1 cellular context compared by ENCODE assay signal in the genomic region with DNA sequence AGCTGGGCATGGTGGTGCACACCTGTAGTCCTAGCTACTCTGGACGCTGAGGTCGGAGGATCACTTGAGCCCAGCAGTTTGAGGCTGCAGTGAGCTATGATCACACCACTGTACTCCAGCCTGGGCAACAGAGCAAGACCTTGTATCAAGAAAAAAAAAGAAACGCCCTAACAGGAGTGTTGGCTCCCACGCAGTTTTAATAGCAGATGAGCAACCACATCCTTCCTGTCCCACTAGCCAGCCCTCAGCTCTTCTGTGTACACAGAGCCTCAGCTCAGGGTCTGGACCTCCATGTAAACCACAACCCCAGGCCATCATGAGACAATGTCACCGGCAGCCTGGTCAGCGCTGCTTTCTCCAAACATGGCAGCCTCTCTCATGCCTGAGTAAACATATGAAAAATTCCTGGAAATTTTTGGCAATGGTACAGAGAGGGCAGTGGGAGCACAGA.
TF ChIP-seq lines count a peak whose summit lies in the region.

No MANE protein-coding gene starts in this region.

TF ChIP-seq in GM12878, 131 proteins besides CTCF, POLR2A, EP300 and RAD21 (continued from another document and continues in another):
- no peak; the same call in 1 of the 2 replicates for TF ChIP-seq CREB1 (IDR thresholded peaks at IDR 0.05; ENCODE audit: low read depth)
- TF ChIP-seq SIN3A (IDR thresholded peaks at IDR 0.05; ENCODE audit: low read depth, low read length) = no peak
- TF ChIP-seq, protein P1, sequence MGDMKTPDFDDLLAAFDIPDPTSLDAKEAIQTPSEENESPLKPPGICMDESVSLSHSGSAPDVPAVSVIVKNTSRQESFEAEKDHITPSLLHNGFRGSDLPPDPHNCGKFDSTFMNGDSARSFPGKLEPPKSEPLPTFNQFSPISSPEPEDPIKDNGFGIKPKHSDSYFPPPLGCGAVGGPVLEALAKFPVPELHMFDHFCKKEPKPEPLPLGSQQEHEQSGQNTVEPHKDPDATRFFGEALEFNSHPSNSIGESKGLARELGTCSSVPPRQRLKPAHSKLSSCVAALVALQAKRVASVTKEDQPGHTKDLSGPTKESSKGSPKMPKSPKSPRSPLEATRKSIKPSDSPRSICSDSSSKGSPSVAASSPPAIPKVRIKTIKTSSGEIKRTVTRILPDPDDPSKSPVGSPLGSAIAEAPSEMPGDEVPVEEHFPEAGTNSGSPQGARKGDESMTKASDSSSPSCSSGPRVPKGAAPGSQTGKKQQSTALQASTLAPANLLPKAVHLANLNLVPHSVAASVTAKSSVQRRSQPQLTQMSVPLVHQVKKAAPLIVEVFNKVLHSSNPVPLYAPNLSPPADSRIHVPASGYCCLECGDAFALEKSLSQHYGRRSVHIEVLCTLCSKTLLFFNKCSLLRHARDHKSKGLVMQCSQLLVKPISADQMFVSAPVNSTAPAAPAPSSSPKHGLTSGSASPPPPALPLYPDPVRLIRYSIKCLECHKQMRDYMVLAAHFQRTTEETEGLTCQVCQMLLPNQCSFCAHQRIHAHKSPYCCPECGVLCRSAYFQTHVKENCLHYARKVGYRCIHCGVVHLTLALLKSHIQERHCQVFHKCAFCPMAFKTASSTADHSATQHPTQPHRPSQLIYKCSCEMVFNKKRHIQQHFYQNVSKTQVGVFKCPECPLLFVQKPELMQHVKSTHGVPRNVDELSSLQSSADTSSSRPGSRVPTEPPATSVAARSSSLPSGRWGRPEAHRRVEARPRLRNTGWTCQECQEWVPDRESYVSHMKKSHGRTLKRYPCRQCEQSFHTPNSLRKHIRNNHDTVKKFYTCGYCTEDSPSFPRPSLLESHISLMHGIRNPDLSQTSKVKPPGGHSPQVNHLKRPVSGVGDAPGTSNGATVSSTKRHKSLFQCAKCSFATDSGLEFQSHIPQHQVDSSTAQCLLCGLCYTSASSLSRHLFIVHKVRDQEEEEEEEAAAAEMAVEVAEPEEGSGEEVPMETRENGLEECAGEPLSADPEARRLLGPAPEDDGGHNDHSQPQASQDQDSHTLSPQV (IDR thresholded peaks at IDR 0.05) = no peak
- TF ChIP-seq TCF3 (IDR thresholded peaks at IDR 0.05; ENCODE audit: borderline replicate concordance, insufficient read depth, low read depth, low read length) = 0 out of 2 replicates have a peak, but pooled peaks have one; percentile 60
- peak; percentile 87 for TF ChIP-seq NFIC (IDR thresholded peaks at IDR 0.05; ENCODE audit: low read depth, low read length)
- TF ChIP-seq SP1 (IDR thresholded peaks at IDR 0.05; ENCODE audit: low read depth, low read length) = peak; percentile 70
- TF ChIP-seq TCF7 (IDR thresholded peaks at IDR 0.05; ENCODE audit: borderline replicate concordance) = no peak
- no peak for TF ChIP-seq NKRF (conservative IDR thresholded peaks at IDR 0.05)
- TF ChIP-seq SRF (IDR thresholded peaks at IDR 0.05; ENCODE audit: low read depth in 2 of 2, low read length in 2 of 2) = no peak
- TF ChIP-seq EGR1 (IDR thresholded peaks at IDR 0.05; ENCODE audit: borderline replicate concordance in 1 of 2, low read depth in 2 of 2, low read length in 2 of 2) = peak in 1 of 2 experiments; percentile 89; a peak in 2 of 3 replicates
- no peak for TF ChIP-seq BCLAF1 (IDR thresholded peaks at IDR 0.05)
- TF ChIP-seq NRF1 (conservative IDR thresholded peaks at IDR 0.05; ENCODE audit: low read depth, low read length) = no peak
- TF ChIP-seq STAT1 (conservative IDR thresholded peaks at IDR 0.05) = no peak
- TF ChIP-seq ZSCAN29 (IDR thresholded peaks at IDR 0.05) = no peak
- no peak for TF ChIP-seq NR2C1 (IDR thresholded peaks at IDR 0.05)
- TF ChIP-seq IKZF1 (conservative IDR thresholded peaks at IDR 0.05) = peak; percentile 87
- TF ChIP-seq TBL1XR1 (IDR thresholded peaks at IDR 0.05; ENCODE audit: low read depth, low read length) = peak; percentile 96; the same call in 1 of the 2 replicates
- TF ChIP-seq HDGF (IDR thresholded peaks at IDR 0.05) = peak; percentile 73; the same call in 1 of the 2 replicates
- TF ChIP-seq CHD1 (IDR thresholded peaks at IDR 0.05; ENCODE audit: low read depth, low read length) = no peak
- peak; percentile 18; the same call in 1 of the 2 replicates for TF ChIP-seq SPI1 (IDR thresholded peaks at IDR 0.05; ENCODE audit: borderline replicate concordance, insufficient read depth, low read depth, low read length)
- peak; percentile 91 for TF ChIP-seq YY1 (IDR thresholded peaks at IDR 0.05; ENCODE audit: low read depth, low read length)
- TF ChIP-seq CREM (IDR thresholded peaks at IDR 0.05; ENCODE audit: low read depth) = peak; percentile 83
- TF ChIP-seq FOXM1 (IDR thresholded peaks at IDR 0.05; ENCODE audit: low read depth, low read length) = peak; percentile 81
- no peak for TF ChIP-seq NFYA (IDR thresholded peaks at IDR 0.05; ENCODE audit: borderline replicate concordance, low read depth, low read length)
- no peak for TF ChIP-seq BRCA1 (IDR thresholded peaks at IDR 0.05; ENCODE audit: low read depth, low read length)
- no peak for TF ChIP-seq CBX5 (IDR thresholded peaks at IDR 0.05; ENCODE audit: low read depth)
- TF ChIP-seq RBBP5 (conservative IDR thresholded peaks at IDR 0.05) = no peak
- TF ChIP-seq FOXK2 (IDR thresholded peaks at IDR 0.05) = no peak
- no peak for TF ChIP-seq RB1 (IDR thresholded peaks at IDR 0.05; ENCODE audit: borderline replicate concordance)
- no peak for TF ChIP-seq PAX8 (IDR thresholded peaks at IDR 0.05)
- peak; percentile 98 for TF ChIP-seq RUNX3 (IDR thresholded peaks at IDR 0.05; ENCODE audit: low read length)
- TF ChIP-seq LARP7 (IDR thresholded peaks at IDR 0.05) = no peak
- peak; percentile 92 for TF ChIP-seq PAX5 (IDR thresholded peaks at IDR 0.05; ENCODE audit: borderline replicate concordance, low read depth, low read length)
- peak; percentile 39; the same call in 1 of the 2 replicates for TF ChIP-seq TCF12 (IDR thresholded peaks at IDR 0.05; ENCODE audit: low read depth, low read length)
- peak; percentile 65; the same call in 1 of the 2 replicates for TF ChIP-seq ZNF217 (IDR thresholded peaks at IDR 0.05)
- TF ChIP-seq TAF1 (IDR thresholded peaks at IDR 0.05; ENCODE audit: borderline replicate concordance, low read depth, low read length) = 0 out of 2 replicates have a peak, but pooled peaks have one; percentile 50
- TF ChIP-seq, protein P2, sequence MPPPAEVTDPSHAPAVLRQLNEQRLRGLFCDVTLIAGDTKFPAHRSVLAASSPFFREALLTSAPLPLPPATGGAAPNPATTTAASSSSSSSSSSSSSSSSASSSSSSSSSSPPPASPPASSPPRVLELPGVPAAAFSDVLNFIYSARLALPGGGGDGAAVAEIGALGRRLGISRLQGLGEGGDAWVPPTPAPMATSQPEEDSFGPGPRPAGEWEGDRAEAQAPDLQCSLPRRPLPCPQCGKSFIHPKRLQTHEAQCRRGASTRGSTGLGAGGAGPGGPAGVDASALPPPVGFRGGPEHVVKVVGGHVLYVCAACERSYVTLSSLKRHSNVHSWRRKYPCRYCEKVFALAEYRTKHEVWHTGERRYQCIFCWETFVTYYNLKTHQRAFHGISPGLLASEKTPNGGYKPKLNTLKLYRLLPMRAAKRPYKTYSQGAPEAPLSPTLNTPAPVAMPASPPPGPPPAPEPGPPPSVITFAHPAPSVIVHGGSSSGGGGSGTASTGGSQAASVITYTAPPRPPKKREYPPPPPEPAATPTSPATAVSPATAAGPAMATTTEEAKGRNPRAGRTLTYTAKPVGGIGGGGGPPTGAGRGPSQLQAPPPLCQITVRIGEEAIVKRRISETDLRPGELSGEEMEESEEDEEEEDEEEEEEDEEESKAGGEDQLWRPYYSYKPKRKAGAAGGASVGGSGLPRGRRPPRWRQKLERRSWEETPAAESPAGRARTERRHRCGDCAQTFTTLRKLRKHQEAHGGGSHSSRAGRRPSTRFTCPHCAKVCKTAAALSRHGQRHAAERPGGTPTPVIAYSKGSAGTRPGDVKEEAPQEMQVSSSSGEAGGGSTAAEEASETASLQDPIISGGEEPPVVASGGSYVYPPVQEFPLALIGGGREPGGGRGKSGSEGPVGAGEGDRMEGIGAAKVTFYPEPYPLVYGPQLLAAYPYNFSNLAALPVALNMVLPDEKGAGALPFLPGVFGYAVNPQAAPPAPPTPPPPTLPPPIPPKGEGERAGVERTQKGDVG (CRISPR knock-in tag; IDR thresholded peaks at IDR 0.05) = no peak
- no peak; the same call in 1 of the 2 replicates for TF ChIP-seq ZBTB40 (IDR thresholded peaks at IDR 0.05; ENCODE audit: borderline replicate concordance)
- TF ChIP-seq ZBED1 (IDR thresholded peaks at IDR 0.05; ENCODE audit: borderline replicate concordance) = peak; percentile 74; the same call in 1 of the 2 replicates
- TF ChIP-seq, protein P3, sequence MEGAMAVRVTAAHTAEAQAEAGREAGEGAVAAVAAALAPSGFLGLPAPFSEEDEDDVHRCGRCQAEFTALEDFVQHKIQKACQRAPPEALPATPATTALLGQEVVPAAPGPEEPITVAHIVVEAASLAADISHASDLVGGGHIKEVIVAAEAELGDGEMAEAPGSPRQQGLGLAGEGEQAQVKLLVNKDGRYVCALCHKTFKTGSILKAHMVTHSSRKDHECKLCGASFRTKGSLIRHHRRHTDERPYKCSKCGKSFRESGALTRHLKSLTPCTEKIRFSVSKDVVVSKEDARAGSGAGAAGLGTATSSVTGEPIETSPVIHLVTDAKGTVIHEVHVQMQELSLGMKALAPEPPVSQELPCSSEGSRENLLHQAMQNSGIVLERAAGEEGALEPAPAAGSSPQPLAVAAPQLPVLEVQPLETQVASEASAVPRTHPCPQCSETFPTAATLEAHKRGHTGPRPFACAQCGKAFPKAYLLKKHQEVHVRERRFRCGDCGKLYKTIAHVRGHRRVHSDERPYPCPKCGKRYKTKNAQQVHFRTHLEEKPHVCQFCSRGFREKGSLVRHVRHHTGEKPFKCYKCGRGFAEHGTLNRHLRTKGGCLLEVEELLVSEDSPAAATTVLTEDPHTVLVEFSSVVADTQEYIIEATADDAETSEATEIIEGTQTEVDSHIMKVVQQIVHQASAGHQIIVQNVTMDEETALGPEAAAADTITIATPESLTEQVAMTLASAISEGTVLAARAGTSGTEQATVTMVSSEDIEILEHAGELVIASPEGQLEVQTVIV (IDR thresholded peaks at IDR 0.05; ENCODE audit: borderline replicate concordance, partially characterized antibody) = no peak
- no peak for TF ChIP-seq WRNIP1 (IDR thresholded peaks at IDR 0.05; ENCODE audit: borderline replicate concordance, low read depth, low read length)
- TF ChIP-seq HCFC1 (IDR thresholded peaks at IDR 0.05; ENCODE audit: low read length) = no peak
